Comparison of ENCODE assay signal across 7 cellular contexts in genomic region chr3:49173116-49173791, GRCh38. TPM values are rescaled to one million over a fixed set of nuclear protein-coding genes. Genes with fewer than 3 reads are reported as not detected.
DNase-seq lines count a peak whose midpoint lies in the region; ATAC-seq and TF ChIP-seq lines count a peak whose summit lies in the region.
"Had no signal": no experiment of that assay in that cellular context is flagged by ENCODE, and none has a peak within 500 bp of the region (broad histone marks: within the 10 kb centered on the region; RNA-seq: fewer than 3 reads in every experiment).

No MANE protein-coding gene starts in this region.

- ATAC-seq in right cardiac atrium (peak; percentile 36 to 64), HG02798 (IDR thresholded peaks at IDR 0.05; ENCODE audit: poor library complexity, unreplicated experiment) (no peak), GM19467 (IDR thresholded peaks at IDR 0.05; ENCODE audit: unreplicated experiment) (no peak)
- no peak for ATAC-seq in stimulated activated naive CD8-positive, alpha-beta T cell treated with anti-CD3 and anti-CD28 coated beads, Interleukin-15, Interleukin-2, amounts not matched to agents 100 U/mL and 50 U/mL, for 24 hours
- ATAC-seq: activated CD8-positive, alpha-beta T cell treated with anti-CD3 and anti-CD28 coated beads, Interleukin-2, amount 10 ng/mL, durations not matched to agents 7 days and 5 days had no signal

- no peak for DNase-seq in RWPE1 (ENCODE audit: low spot score)
- DNase-seq in right cardiac atrium: peak; percentile 71 to 89 (median 84)
- no peak for DNase-seq in tibial artery
- DNase-seq in stimulated activated naive CD8-positive, alpha-beta T cell treated with anti-CD3 and anti-CD28 coated beads, Interleukin-15, Interleukin-2, amounts not matched to agents 100 U/mL and 50 U/mL, for 24 hours: no peak
- DNase-seq: activated CD8-positive, alpha-beta T cell treated with anti-CD3 and anti-CD28 coated beads, Interleukin-2, amount 10 ng/mL, durations not matched to agents 7 days and 5 days had no signal

- CTCF ChIA-PET in RWPE1 (lab: Yijun Ruan, JAX): interaction anchor here (0.6 kb wide), 1 partner anchor 1060 kb away, joined by 3 read pairs; no protein-coding TSS in a partner anchor

- TF ChIP-seq CTCF in RWPE1 (conservative IDR thresholded peaks at IDR 0.05; ENCODE audit: low read depth): no peak
- TF ChIP-seq CTCF in tibial artery (IDR thresholded peaks at IDR 0.05): no peak

- H3K27me3 ChIP-seq in right cardiac atrium (ENCODE audit: control insufficient read depth, insufficient read depth): no peaks in the 10 kb centered on the region
- H3K27me3 ChIP-seq in tibial artery: no peaks in the 10 kb centered on the region

- H3K27ac ChIP-seq in RWPE1 (peak overlapping the region; percentile 86), right cardiac atrium (ENCODE audit: low read length) (peak overlapping the region; percentile 24), tibial artery (peak overlapping the region; percentile 91 to 97)

- H3K4me1 ChIP-seq in right cardiac atrium (ENCODE audit: control insufficient read depth, insufficient read depth, low read length) (peaks cover 13% of the 10 kb centered on the region), tibial artery (peaks cover 0 to 44% (median 37%) of the 10 kb centered on the region in 4 donors)

- no peaks in the 10 kb centered on the region for H3K9me3 ChIP-seq in right cardiac atrium (ENCODE audit: control insufficient read depth, low read length)
- no peaks in the 10 kb centered on the region for H3K9me3 ChIP-seq in tibial artery

- H3K36me3 ChIP-seq in tibial artery: peaks cover 8 to 41% (median 27%) of the 10 kb centered on the region in 3 donors

- 5% methylated on average over 3 of the region's 3 CpGs for WGBS in right cardiac atrium

- POLR2A ChIA-PET in RWPE1 (lab: Yijun Ruan, JAX; ENCODE audit: low non-redundant PET): interaction anchor here (0.5 kb wide), 1 partner anchor 12 kb away, joined by 5 read pairs; no protein-coding TSS in a partner anchor

- intact Hi-C loops in right cardiac atrium (cut with DNase I): loop anchor here in 3 of 4 donors (2.0 to 10.0 kb wide), 4 partner anchors 104 to 282 kb away; partner anchors contain the start of gene C3orf62 (in 3 of the 3)
- intact Hi-C loops in tibial artery (cut with DNase I; ENCODE audit: low total_unique reads): loop anchor here (2.0 to 10.0 kb wide), 4 partner anchors 104 to 279 kb away; partner anchors contain the start of gene C3orf62

- H3K4me3 ChIP-seq in right cardiac atrium (ENCODE audit: low read length): peak overlapping the region; percentile 40
- H3K4me3 ChIP-seq in tibial artery: peak overlapping the region; percentile 85 to 88

RNA-seq across cellular contexts. Expression of gene KLHDC8B, which starts 1.9 kb away (rescaled TPM):
- 10 to 100 TPM; 54.7 to 74.6 (median 60.3) TPM for total RNA-seq in right cardiac atrium
- 52.8 TPM for polyA plus RNA-seq in right cardiac atrium

RNA-seq across cellular contexts. Expression of gene CCDC71, which starts 7.1 kb away (rescaled TPM):
- 10 to 100 TPM; 13.3 to 15.4 (median 14.4) TPM for total RNA-seq in right cardiac atrium
- 12.0 TPM for polyA plus RNA-seq in right cardiac atrium

RNA-seq across cellular contexts. Expression of gene LAMB2, which starts 40.4 kb away (rescaled TPM):
- total RNA-seq in right cardiac atrium: 100 to 1,000 TPM; 725 to 914 (median 824) TPM
- polyA plus RNA-seq in right cardiac atrium: 803 TPM

RNA-seq across cellular contexts. Expression of gene USP19, which starts 52.6 kb away (rescaled TPM):
- total RNA-seq in right cardiac atrium: 10 to 100 TPM; 38.4 to 62.8 (median 56.1) TPM
- polyA plus RNA-seq in right cardiac atrium: 25.5 TPM

Comparison
In these comparisons a context has a peak if more than half of its experiments do, and no peak if none do; other contexts are left out.
1. DNase-seq: peak in right cardiac atrium (3 of 3); none in RWPE1 (single experiment), tibial artery (0 of 2) and stimulated activated naive CD8-positive, alpha-beta T cell treated with anti-CD3 and anti-CD28 coated beads, Interleukin-15, Interleukin-2, amounts not matched to agents 100 U/mL and 50 U/mL, for 24 hours (single experiment).
2. H3K27ac ChIP-seq: peak in every context shown above with its lines; median percentile 94 in tibial artery; 86 in RWPE1; 24 in right cardiac atrium.
3. ATAC-seq: peak in right cardiac atrium (2 of 2); none in HG02798 (single experiment), GM19467 (single experiment) and stimulated activated naive CD8-positive, alpha-beta T cell treated with anti-CD3 and anti-CD28 coated beads, Interleukin-15, Interleukin-2, amounts not matched to agents 100 U/mL and 50 U/mL, for 24 hours (single experiment).